8 cellular contexts compared by ENCODE assay signal in genomic region chr11:128517457-128518230, GRCh38.
DNase-seq lines count a peak whose midpoint lies in the region; ATAC-seq and TF ChIP-seq lines count a peak whose summit lies in the region.

No MANE protein-coding gene starts in this region.

- in situ Hi-C loops in brain microvascular endothelial cell (cut with HindIII; ENCODE audit: low pct_ligation_motif_present, low sequenced_read_pairs) = no loop called here

- H3K23ac ChIP-seq in neuronal stem cell (ENCODE audit: low read depth, low read length, poor library complexity) = no peak overlapping the region

- WGBS in neuronal stem cell (ENCODE audit: extremely low coverage in 2 of 2, insufficient read length in 2 of 2, insufficient replicate concordance in 1 of 2), 2 donors = no CpG with 5 or more reads among the region's 5 CpGs

- H3K4me2 ChIP-seq in neuronal stem cell (ENCODE audit: insufficient read depth, low read length, poor library complexity, severe bottlenecking) = no peak overlapping the region

- H3K27ac ChIP-seq in brain microvascular endothelial cell (peak overlapping the region; percentile 99), neuronal stem cell (replicated peaks; ENCODE audit: low read length) (no peak overlapping the region)
- H3K27ac ChIP-seq in naive thymus-derived CD4-positive, alpha-beta T cell (ENCODE audit: low read depth, low read length) = peak overlapping the region; percentile 97

- no peaks in the 10 kb centered on the region for H3K79me1 ChIP-seq in neuronal stem cell (ENCODE audit: low read depth, low read length)

- H3K4me1 ChIP-seq in naive thymus-derived CD4-positive, alpha-beta T cell (ENCODE audit: control insufficient read depth in 2 of 2, insufficient read depth in 2 of 2, low read length in 2 of 2) = peaks cover 13 to 15% of the 10 kb centered on the region in 2 donors
- H3K4me1 ChIP-seq in neuronal stem cell (ENCODE audit: control insufficient read depth in 2 of 2, insufficient read depth in 1 of 2, low read depth in 1 of 2, low read length in 2 of 2) = peaks cover 5 to 11% of the 10 kb centered on the region in 2 donors

- H2BK15ac ChIP-seq in neuronal stem cell (ENCODE audit: low read length) = no peak overlapping the region

- H3K14ac ChIP-seq in neuronal stem cell (ENCODE audit: low read length) = no peak overlapping the region

- H3K4me1 Mint-ChIP-seq in IgD-negative memory B cell = peaks cover 56 to 64% (median 62%) of the 10 kb centered on the region in 3 donors
- H3K4me1 Mint-ChIP-seq in naive thymus-derived CD4-positive, alpha-beta T cell = peaks cover 24 to 56% (median 28%) of the 10 kb centered on the region in 7 donors

- H3K9me3 ChIP-seq in naive thymus-derived CD4-positive, alpha-beta T cell (ENCODE audit: control insufficient read depth in 2 of 3, low read length in 3 of 3) = no peaks in the 10 kb centered on the region
- no peaks in the 10 kb centered on the region for H3K9me3 ChIP-seq in neuronal stem cell (replicated peaks in 1 of 2; ENCODE audit: control insufficient read depth in 2 of 2, insufficient read depth in 1 of 2, low read depth in 1 of 2, low read length in 2 of 2)

- POLR2A ChIA-PET in naive thymus-derived CD4-positive, alpha-beta T cell (lab: Charles Lee) = interaction anchor here (0.6 to 30.8 kb wide), 23 partner anchors 8 to 225 kb away, joined by 3 to 691 read pairs (median 14); no protein-coding TSS in a partner anchor

- H3K9me3 Mint-ChIP-seq in IgD-negative memory B cell = no peaks in the 10 kb centered on the region
- peaks cover 0 to 3% (median 0%) of the 10 kb centered on the region in 11 donors for H3K9me3 Mint-ChIP-seq in naive thymus-derived CD4-positive, alpha-beta T cell

- no peaks in the 10 kb centered on the region for H3K27me3 ChIP-seq in brain microvascular endothelial cell (replicated peaks)
- H3K27me3 ChIP-seq in naive thymus-derived CD4-positive, alpha-beta T cell (ENCODE audit: control insufficient read depth in 2 of 2, insufficient read depth in 2 of 2, low read length in 2 of 2) = no peaks in the 10 kb centered on the region
- peaks cover 0 to 36% (median 8%) of the 10 kb centered on the region in 3 experiments for H3K27me3 ChIP-seq in neuronal stem cell (ENCODE audit: control insufficient read depth in 3 of 3, insufficient read depth in 3 of 3, low read depth in 1 of 3, low read length in 3 of 3)

- CTCF ChIA-PET in naive thymus-derived CD4-positive, alpha-beta T cell (lab: Charles Lee) = interaction anchor here (0.6 to 8.2 kb wide), 14 partner anchors 8 to 313 kb away, joined by 3 to 86 read pairs (median 6); no protein-coding TSS in a partner anchor

- peak; percentile 81 for DNase-seq in AG10803 (ENCODE audit: low read depth)
- no peak for DNase-seq in brain microvascular endothelial cell
- peak in 5 of 9 donors; percentile 1 to 30 (median 13) for DNase-seq in naive thymus-derived CD4-positive, alpha-beta T cell
- no peak for DNase-seq in amniotic stem cell (lab: John Stamatoyannopoulos, UW)
- no peak for DNase-seq in neuronal stem cell (ENCODE audit: low spot score)
- DNase-seq in NCI-H2196 (lab: John Stamatoyannopoulos, UW; ENCODE audit: unreplicated experiment) = no peak

- H3K9ac ChIP-seq in neuronal stem cell (ENCODE audit: low read depth, low read length, poor library complexity) = no peak overlapping the region

- no peak overlapping the region for H4K8ac ChIP-seq in neuronal stem cell (ENCODE audit: low read depth, low read length)

- H3K4me3 Mint-ChIP-seq in IgD-negative memory B cell = peak overlapping the region; percentile 95 to 98 (median 98)
- peak overlapping the region; percentile 94 to 100 (median 98) for H3K4me3 Mint-ChIP-seq in naive thymus-derived CD4-positive, alpha-beta T cell

- no peaks in the 10 kb centered on the region for H3K27me3 Mint-ChIP-seq in IgD-negative memory B cell
- peaks cover 0 to 3% (median 0%) of the 10 kb centered on the region in 5 donors for H3K27me3 Mint-ChIP-seq in naive thymus-derived CD4-positive, alpha-beta T cell

- intact Hi-C loops in naive thymus-derived CD4-positive, alpha-beta T cell (cut with micrococcal nuclease) = loop anchor here in 1 of 2 donors (1.0 kb wide), 1 partner anchor 8 kb away; no protein-coding TSS in a partner anchor

- peak overlapping the region; percentile 68 to 95 (median 74) for H3K27ac Mint-ChIP-seq in IgD-negative memory B cell
- H3K27ac Mint-ChIP-seq in naive thymus-derived CD4-positive, alpha-beta T cell = peak overlapping the region; percentile 92 to 99 (median 97)

- H2AK5ac ChIP-seq in neuronal stem cell (ENCODE audit: low read depth, low read length) = no peak overlapping the region

- H3K36me3 Mint-ChIP-seq in IgD-negative memory B cell = peaks cover 5% of the 10 kb centered on the region
- peaks cover 53 to 88% (median 85%) of the 10 kb centered on the region in 5 donors for H3K36me3 Mint-ChIP-seq in naive thymus-derived CD4-positive, alpha-beta T cell

- H2BK5ac ChIP-seq in neuronal stem cell (ENCODE audit: low read length) = no peak overlapping the region

- no peak for ATAC-seq in naive thymus-derived CD4-positive, alpha-beta T cell
- ATAC-seq in HG02981 (IDR thresholded peaks at IDR 0.05; ENCODE audit: unreplicated experiment) = no peak

- TF ChIP-seq CTCF in AG10803 (conservative IDR thresholded peaks at IDR 0.05; ENCODE audit: low read length) (no peak), brain microvascular endothelial cell (IDR thresholded peaks at IDR 0.05; ENCODE audit: low read depth, low read length, missing control alignments) (no peak)

- no peak overlapping the region for H3K18ac ChIP-seq in neuronal stem cell (ENCODE audit: low read length)

- H3K4ac ChIP-seq in neuronal stem cell (ENCODE audit: low read length) = no peak overlapping the region

- no peak overlapping the region for H2BK120ac ChIP-seq in neuronal stem cell (ENCODE audit: low read depth, low read length)

- H2BK12ac ChIP-seq in neuronal stem cell (ENCODE audit: low read length) = no peak overlapping the region

- H3K36me3 ChIP-seq in brain microvascular endothelial cell (replicated peaks) (peaks cover 8% of the 10 kb centered on the region), neuronal stem cell (replicated peaks in 1 of 2; ENCODE audit: control insufficient read depth in 2 of 2, insufficient read depth in 2 of 2, low read length in 2 of 2) (peaks cover 0 to 8% of the 10 kb centered on the region in 2 donors)
- peaks cover 30 to 70% (median 43%) of the 10 kb centered on the region in 3 experiments for H3K36me3 ChIP-seq in naive thymus-derived CD4-positive, alpha-beta T cell (ENCODE audit: control insufficient read depth in 2 of 3, insufficient read depth in 3 of 3, low read length in 3 of 3)

- no peak overlapping the region for H2AFZ ChIP-seq in neuronal stem cell (ENCODE audit: low read length)

- no peak overlapping the region for H4K91ac ChIP-seq in neuronal stem cell (ENCODE audit: low read depth, low read length, poor library complexity)

- peak overlapping the region; percentile 91 for H3K4me3 ChIP-seq in AG10803 (ENCODE audit: low read length)
- H3K4me3 ChIP-seq in brain microvascular endothelial cell (ENCODE audit: low read depth, low read length) = peak overlapping the region; percentile 89
- peak overlapping the region; percentile 96 for H3K4me3 ChIP-seq in naive thymus-derived CD4-positive, alpha-beta T cell (ENCODE audit: low read length)
- H3K4me3 ChIP-seq in neuronal stem cell (ENCODE audit: low read length in 2 of 2) = no peak overlapping the region

Comparison
In these comparisons a context has a peak if more than half of its experiments do, and no peak if none do; other contexts are left out.
1. DNase-seq: peak in AG10803 (single experiment) and naive thymus-derived CD4-positive, alpha-beta T cell (5 of 9); none in brain microvascular endothelial cell (single experiment), amniotic stem cell (single experiment), neuronal stem cell (single experiment) and NCI-H2196 (single experiment).
2. H3K4me3 ChIP-seq: peak in AG10803 (single experiment), brain microvascular endothelial cell (single experiment) and naive thymus-derived CD4-positive, alpha-beta T cell (single experiment); none in neuronal stem cell (0 of 2).